ENCODE assay signal across 24 cellular contexts in the genomic region with DNA sequence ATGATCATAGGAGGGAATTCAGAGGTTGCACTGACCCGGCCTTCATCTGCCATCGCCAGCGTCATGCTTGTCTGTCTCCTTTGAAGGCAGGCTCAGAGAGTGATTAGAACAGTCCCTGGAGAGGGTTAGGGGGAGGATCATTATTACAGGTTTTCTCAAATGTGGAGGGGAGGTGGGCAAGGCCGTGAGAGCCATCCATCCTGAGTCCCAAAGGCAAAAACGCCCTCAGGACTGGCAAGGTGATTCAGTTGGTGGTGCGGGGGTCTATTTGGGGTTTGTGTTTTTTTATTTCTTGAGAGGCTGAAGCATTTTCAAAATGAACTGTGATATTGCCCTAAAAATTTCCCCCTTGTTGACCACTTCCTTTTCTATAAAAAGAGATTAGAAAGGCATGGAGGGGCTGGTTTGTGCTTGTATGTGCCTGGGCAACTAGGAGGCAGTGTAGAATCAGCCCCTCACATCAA. TPM values are rescaled to one million over a fixed set of nuclear protein-coding genes. Genes with fewer than 3 reads are reported as not detected.
DNase-seq lines count a peak whose midpoint lies in the region; ATAC-seq, FAIRE-seq and TF ChIP-seq lines count a peak whose summit lies in the region.
"Had no signal": no experiment of that assay in that cellular context is flagged by ENCODE, and none has a peak within 500 bp of the region (broad histone marks: within the 10 kb centered on the region; RNA-seq: fewer than 3 reads in every experiment).

No MANE protein-coding gene starts in this region.

- H3K4me3 Mint-ChIP-seq in activated B cell treated with CpG ODN at 0.5 μM for 24 hours (no peak overlapping the region), T-cell (no peak overlapping the region)
- H3K4me3 Mint-ChIP-seq: CD4-positive, CD25-positive, alpha-beta regulatory T cell; effector memory CD8-positive, alpha-beta T cell; T-helper 1 cell treated with Interleukin-12 subunit alpha and Interleukin-12 subunit beta and Interleukin-4 antibody, amounts not matched to agents 30 μg/mL and 1 μg/mL, for 36 hours had no signal

- no peaks in the 10 kb centered on the region for H3K9me3 ChIP-seq in right cardiac atrium (ENCODE audit: control insufficient read depth, low read length)
- H3K9me3 ChIP-seq: esophagus squamous epithelium, SJSA1, suprapubic skin had no signal

- no peaks in the 10 kb centered on the region for H3K4me1 ChIP-seq in right cardiac atrium (ENCODE audit: control insufficient read depth, insufficient read depth, low read length)
- H3K4me1 ChIP-seq: esophagus squamous epithelium, SJSA1, suprapubic skin had no signal

- FAIRE-seq in GM12891 (lab: Jason Lieb, UNC) = no peak

- H3K27ac Mint-ChIP-seq in activated B cell treated with CpG ODN at 0.5 μM for 24 hours = peak overlapping the region; percentile 43
- H3K27ac Mint-ChIP-seq in T-cell = no peak overlapping the region
- H3K27ac Mint-ChIP-seq: CD4-positive, CD25-positive, alpha-beta regulatory T cell; effector memory CD8-positive, alpha-beta T cell; T-helper 1 cell treated with Interleukin-12 subunit alpha and Interleukin-12 subunit beta and Interleukin-4 antibody, amounts not matched to agents 30 μg/mL and 1 μg/mL, for 36 hours had no signal

- H3K36me3 Mint-ChIP-seq in activated B cell treated with CpG ODN at 0.5 μM for 24 hours (ENCODE audit: low read depth) = no peaks in the 10 kb centered on the region
- H3K36me3 Mint-ChIP-seq in T-cell = no peaks in the 10 kb centered on the region
- H3K36me3 Mint-ChIP-seq: CD4-positive, CD25-positive, alpha-beta regulatory T cell had no signal

- TF ChIP-seq CTCF in activated B cell treated with CpG ODN at 0.5 μM for 24 hours (IDR thresholded peaks at IDR 0.05) = no peak

- H3K4me1 Mint-ChIP-seq in activated B cell treated with CpG ODN at 0.5 μM for 24 hours (peaks cover 12% of the 10 kb centered on the region), T-cell (no peaks in the 10 kb centered on the region)
- H3K4me1 Mint-ChIP-seq: CD4-positive, CD25-positive, alpha-beta regulatory T cell had no signal

- POLR2A ChIA-PET in activated B cell treated with CpG ODN at 0.5 μM for 24 hours (lab: Charles Lee) = no interaction called here
- POLR2A ChIA-PET in T-cell (lab: Charles Lee) = no interaction called here

- DNase-seq in GM12891 (ENCODE audit: insufficient read length, low spot score) = no peak
- DNase-seq in activated B cell treated with CpG ODN at 0.5 μM for 24 hours = no peak
- no peak for DNase-seq in HuH-7 (ENCODE audit: low spot score)
- no peak for DNase-seq in right cardiac atrium
- DNase-seq in OCI-M1 (lab: John Stamatoyannopoulos, UW) = no peak
- DNase-seq in T-cell = no peak
- DNase-seq: activated CD4-positive, alpha-beta T cell treated with anti-CD3 and anti-CD28 coated beads, Interleukin-2, amount 50 U/mL, for 1 hour; activated effector memory CD4-positive, alpha-beta T cell treated with Interleukin-2 at 50 U/mL for 16 hours; brain microvascular endothelial cell; CD4-positive, CD25-positive, alpha-beta regulatory T cell; effector memory CD8-positive, alpha-beta T cell; esophagus squamous epithelium; H7; kidney glomerular epithelial cell; NCI-H187; NCI-H774; nucleus accumbens had no signal

- no peak for TF ChIP-seq POLR2A in GM12891 (IDR thresholded peaks at IDR 0.05; ENCODE audit: low read depth, low read length)

- no peak overlapping the region for H3K4me3 ChIP-seq in right cardiac atrium (ENCODE audit: low read length)
- H3K4me3 ChIP-seq: esophagus squamous epithelium, SJSA1, suprapubic skin had no signal

- CTCF ChIA-PET in activated B cell treated with CpG ODN at 0.5 μM for 24 hours (lab: Charles Lee) = no interaction called here
- CTCF ChIA-PET in T-cell (lab: Charles Lee) = interaction anchor here in 1 of 2 donors (0.8 kb wide), 1 partner anchor 12 kb away, joined by 3 read pairs; no protein-coding TSS in a partner anchor

- H3K9me3 Mint-ChIP-seq in activated B cell treated with CpG ODN at 0.5 μM for 24 hours (peaks cover 8% of the 10 kb centered on the region), T-cell (no peaks in the 10 kb centered on the region)
- H3K9me3 Mint-ChIP-seq: effector memory CD8-positive, alpha-beta T cell; T-helper 1 cell treated with Interleukin-12 subunit alpha and Interleukin-12 subunit beta and Interleukin-4 antibody, amounts not matched to agents 30 μg/mL and 1 μg/mL, for 36 hours had no signal

- intact Hi-C loops in activated B cell treated with CpG ODN at 0.5 μM for 24 hours (cut with micrococcal nuclease) (no loop called here), right cardiac atrium (cut with DNase I) (no loop called here)

- no peak overlapping the region for H3K27ac ChIP-seq in right cardiac atrium (ENCODE audit: low read length)
- H3K27ac ChIP-seq: brain microvascular endothelial cell, esophagus squamous epithelium, KMS-11, SJSA1, suprapubic skin had no signal

- H3K27me3 Mint-ChIP-seq in activated B cell treated with CpG ODN at 0.5 μM for 24 hours (peaks cover 6% of the 10 kb centered on the region), T-cell (no peaks in the 10 kb centered on the region)

- 83% methylated on average over 6 of the region's 6 CpGs for WGBS in right cardiac atrium

- peak; percentile 60 for ATAC-seq in GM19395 (IDR thresholded peaks at IDR 0.05; ENCODE audit: unreplicated experiment)
- ATAC-seq in HG02870 (IDR thresholded peaks at IDR 0.05; ENCODE audit: unreplicated experiment) = peak; percentile 60
- ATAC-seq in activated B cell treated with CpG ODN at 0.5 μM for 24 hours (ENCODE audit: low read depth) = peak; percentile 31
- ATAC-seq in right cardiac atrium = no peak
- no peak for ATAC-seq in T-cell (replicated peaks in 1 of 4)
- ATAC-seq: effector memory CD8-positive, alpha-beta T cell; Panc1 had no signal

- H3K27me3 ChIP-seq in right cardiac atrium (ENCODE audit: control insufficient read depth, insufficient read depth) = no peaks in the 10 kb centered on the region
- H3K27me3 ChIP-seq: brain microvascular endothelial cell, esophagus squamous epithelium, SJSA1, suprapubic skin had no signal

TF ChIP-seq in GM12891, 5 proteins besides CTCF, POLR2A, EP300 and RAD21:
- TF ChIP-seq SPI1 (IDR thresholded peaks at IDR 0.05; ENCODE audit: low read depth, low read length) = peak; percentile 63
- TF ChIP-seq POLR2AphosphoS5 (IDR thresholded peaks at IDR 0.05; ENCODE audit: low read depth, low read length) = no peak
TF ChIP-seq in GM12891: peak in this region for 1.

RNA-seq across cellular contexts. Expression of a gene that starts 39.3 kb away (rescaled TPM):
- polyA plus RNA-seq in GM12891 (2012; ENCODE audit: low read depth, missing spikeins) = 130 TPM
- 48.1 and 50.1 TPM in 2 replicates for total RNA-seq in activated B cell treated with CpG ODN at 0.5 μM for 24 hours
- 10 to 100 TPM; 83.2 to 98.1 (median 88.3) TPM for total RNA-seq in right cardiac atrium
- 113 TPM for polyA plus RNA-seq in right cardiac atrium
- 100 to 1,000 TPM; 109 to 137 (median 116) TPM for total RNA-seq in T-cell
- total RNA-seq: SJSA1 had no signal

Comparison
In these comparisons a context has a peak if more than half of its experiments do, and no peak if none do; other contexts are left out.
1. ATAC-seq: peak in GM19395 (single experiment), HG02870 (single experiment) and activated B cell treated with CpG ODN at 0.5 μM for 24 hours (single experiment); none in right cardiac atrium (0 of 2) and T-cell (0 of 4).